In the genomic region with DNA sequence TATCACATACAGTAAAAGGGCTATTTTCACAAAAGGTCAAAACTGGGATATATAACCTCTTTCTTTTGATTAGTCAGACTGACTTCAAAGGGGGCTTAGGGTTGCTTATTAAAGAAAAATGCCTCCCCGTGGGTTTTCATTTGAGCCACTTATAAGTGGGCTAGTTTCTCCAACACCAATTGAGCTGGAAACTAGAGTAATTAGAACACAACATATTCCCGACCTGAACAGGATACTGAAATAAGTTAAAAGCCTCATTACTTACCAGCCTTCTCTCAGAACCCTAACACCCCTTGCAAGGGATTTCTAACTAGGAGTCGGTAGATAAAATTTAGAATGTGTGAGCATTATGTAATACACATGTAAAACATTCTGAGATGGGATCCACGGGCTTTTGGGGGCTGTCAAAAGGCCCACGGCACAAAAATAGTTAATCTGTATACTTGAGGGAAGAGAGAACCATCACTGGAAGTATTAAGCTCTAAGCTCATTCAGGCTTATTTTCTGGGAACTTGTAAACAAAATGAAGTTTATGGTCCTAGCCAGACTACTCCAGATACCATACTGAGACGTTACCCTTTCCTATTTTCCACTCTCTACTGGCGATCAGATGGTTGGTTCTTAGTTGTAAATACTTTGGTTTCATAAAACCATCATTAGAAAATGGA, we compare ENCODE assay signal across 8 cellular contexts. TPM values are rescaled to one million over a fixed set of nuclear protein-coding genes. Genes with fewer than 3 reads are reported as not detected.
DNase-seq lines count a peak whose midpoint lies in the region; ATAC-seq and TF ChIP-seq lines count a peak whose summit lies in the region.

No MANE protein-coding gene starts in this region.

- no peaks in the 10 kb centered on the region for H3K9me3 Mint-ChIP-seq in stimulated activated naive CD8-positive, alpha-beta T cell treated with anti-CD3 and anti-CD28 coated beads, Interleukin-15, amount 100 ng/mL, for 72 hours

- H3K27ac ChIP-seq in VCaP (peak overlapping the region; percentile 97; the same call in 1 of the 2 replicates), right cardiac atrium (ENCODE audit: low read length) (peak overlapping the region; percentile 99)

- H3K27me3 Mint-ChIP-seq in stimulated activated naive CD8-positive, alpha-beta T cell treated with anti-CD3 and anti-CD28 coated beads, Interleukin-15, amount 100 ng/mL, for 72 hours: no peaks in the 10 kb centered on the region

- H3K36me3 ChIP-seq in mucosa of descending colon (ENCODE audit: low read depth): no peaks in the 10 kb centered on the region

- TF ChIP-seq CTCF in VCaP (conservative IDR thresholded peaks at IDR 0.05): no peak
- TF ChIP-seq CTCF in mucosa of descending colon (IDR thresholded peaks at IDR 0.05): no peak

- intact Hi-C loops in right cardiac atrium (cut with DNase I) (loop anchor here in 1 of 4 donors (1.0 kb wide), 1 partner anchor 28 kb away; no protein-coding TSS in a partner anchor), mucosa of descending colon (cut with DNase I, micrococcal nuclease) (loop anchor here in 1 of 2 donors (5.0 kb wide), 1 partner anchor 33 kb away; no protein-coding TSS in a partner anchor)

- peak overlapping the region; percentile 92 to 97 for H3K4me3 Mint-ChIP-seq in stimulated activated naive CD8-positive, alpha-beta T cell treated with anti-CD3 and anti-CD28 coated beads, Interleukin-15, amount 100 ng/mL, for 72 hours

- peak overlapping the region; percentile 99 to 100 for H3K27ac Mint-ChIP-seq in stimulated activated naive CD8-positive, alpha-beta T cell treated with anti-CD3 and anti-CD28 coated beads, Interleukin-15, amount 100 ng/mL, for 72 hours

- 29% methylated on average over 7 of the region's 7 CpGs for WGBS in right cardiac atrium

- H3K4me1 Mint-ChIP-seq in stimulated activated naive CD8-positive, alpha-beta T cell treated with anti-CD3 and anti-CD28 coated beads, Interleukin-15, amount 100 ng/mL, for 72 hours: peaks cover 25% of the 10 kb centered on the region

- peaks cover 6% of the 10 kb centered on the region for H3K4me1 ChIP-seq in right cardiac atrium (ENCODE audit: control insufficient read depth, insufficient read depth, low read length)
- H3K4me1 ChIP-seq in mucosa of descending colon (ENCODE audit: low read depth): peaks cover 52% of the 10 kb centered on the region

- ATAC-seq in right cardiac atrium (no peak), mucosa of descending colon (no peak), GM18858 (IDR thresholded peaks at IDR 0.05; ENCODE audit: unreplicated experiment) (no peak)
- no peak for ATAC-seq in stimulated activated naive CD8-positive, alpha-beta T cell treated with anti-CD3 and anti-CD28 coated beads, Interleukin-15, amount 100 ng/mL, for 72 hours

- no peaks in the 10 kb centered on the region for H3K9me3 ChIP-seq in right cardiac atrium (ENCODE audit: control insufficient read depth, low read length)
- H3K9me3 ChIP-seq in mucosa of descending colon: no peaks in the 10 kb centered on the region

- no peaks in the 10 kb centered on the region for H3K27me3 ChIP-seq in right cardiac atrium (ENCODE audit: control insufficient read depth, insufficient read depth)

- H3K4me3 ChIP-seq in right cardiac atrium (ENCODE audit: low read length) (peak overlapping the region; percentile 82), mucosa of descending colon (no peak overlapping the region)

- DNase-seq in DMS 273 (lab: John Stamatoyannopoulos, UW; ENCODE audit: unreplicated experiment): peak; percentile 68
- DNase-seq in DMS 273 treated with DMSO at 0.1 percent for 48 hours (lab: John Stamatoyannopoulos, UW): no peak
- no peak for DNase-seq in right cardiac atrium
- no peak for DNase-seq in stimulated activated naive CD8-positive, alpha-beta T cell treated with anti-CD3 and anti-CD28 coated beads, Interleukin-15, amount 100 ng/mL, for 72 hours
- no peak for DNase-seq in mucosa of descending colon
- DNase-seq in NCI-H187 (lab: John Stamatoyannopoulos, UW): no peak

RNA-seq across cellular contexts. Expression of a gene that starts 29.3 kb away (rescaled TPM):
- 10 to 100 TPM; 49.2 to 73.1 (median 59.1) TPM for total RNA-seq in right cardiac atrium
- 17.8 TPM for polyA plus RNA-seq in right cardiac atrium
- total RNA-seq in mucosa of descending colon: 100 to 1,000 TPM; 115 to 135 (median 132) TPM
